11 cellular contexts compared by ENCODE assay signal in the genomic region with DNA sequence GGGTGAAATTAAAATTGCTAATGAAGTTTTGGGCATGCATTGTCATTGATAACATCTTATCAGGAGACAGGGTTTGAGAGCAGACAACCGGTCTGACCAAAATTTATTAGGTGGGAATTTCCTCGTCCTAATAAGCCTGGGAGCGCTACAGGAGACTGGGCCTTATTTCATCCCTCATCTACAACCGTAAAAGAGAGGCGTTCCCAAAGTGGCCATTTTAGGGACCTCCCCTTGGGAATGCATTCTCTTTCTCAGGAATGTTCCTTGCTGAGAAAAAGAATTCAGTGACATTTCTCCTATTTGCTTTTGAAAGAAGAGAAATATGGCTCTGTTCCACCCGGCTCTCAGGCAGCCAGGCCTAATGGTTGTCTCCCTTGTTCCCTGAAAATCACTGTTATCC. TPM values are rescaled to one million over a fixed set of nuclear protein-coding genes. Genes with fewer than 3 reads are reported as not detected.
"Had no signal": no experiment of that assay in that cellular context is flagged by ENCODE, and none has a peak within 500 bp of the region (broad histone marks: within the 10 kb centered on the region; RNA-seq: fewer than 3 reads in every experiment).

No MANE protein-coding gene starts in this region.

RNA-seq across cellular contexts. Expression of gene CRP, which starts 8.8 kb away (rescaled TPM):
- total RNA-seq: kidney, left colon, left lung, lower lobe of right lung, mammary epithelial cell, mesothelial cell of epicardium, natural killer cell, osteocyte, sigmoid colon, thoracic aorta had no signal
- polyA plus RNA-seq: immature natural killer cell, mammary epithelial cell had no signal
